8 cellular contexts compared by ENCODE assay signal in genomic region chr18:79200546-79201268, GRCh38.
A peak's percentile ranks its signal among the peaks of the same experiment; 100 is the strongest.
DNase-seq lines count a peak whose midpoint lies in the region; ATAC-seq and TF ChIP-seq lines count a peak whose summit lies in the region.

No MANE protein-coding gene starts in this region.

- CTCF ChIA-PET in OCI-LY7 (lab: Charles Lee; ENCODE audit: unreplicated experiment) = no interaction called here

- no peaks in the 10 kb centered on the region for H3K79me2 ChIP-seq in OCI-LY7 (ENCODE audit: insufficient read depth, low read depth, low read length)

- H2AFZ ChIP-seq in OCI-LY7 (ENCODE audit: low read length) = no peak overlapping the region

- peaks cover 55% of the 10 kb centered on the region for H3K4me1 ChIP-seq in OCI-LY7 (ENCODE audit: insufficient read depth, low read length, poor library complexity, severe bottlenecking)

- POLR2A ChIA-PET in OCI-LY7 (lab: Charles Lee) = no interaction called here

- TF ChIP-seq CTCF in GM20000 (IDR thresholded peaks at IDR 0.05; ENCODE audit: extremely low read depth, missing control alignments) (no peak), OCI-LY7 (conservative IDR thresholded peaks at IDR 0.05; ENCODE audit: low read length) (no peak), mesothelial cell of epicardium (IDR thresholded peaks at IDR 0.05; ENCODE audit: unreplicated experiment) (no peak)

- H3K4me3 Mint-ChIP-seq in mesothelial cell of epicardium = no peak overlapping the region

- no peak overlapping the region for H3K4me3 ChIP-seq in OCI-LY7 (ENCODE audit: low read depth, low read length, poor library complexity, severe bottlenecking)

- intact Hi-C loops in OCI-LY7 (cut with micrococcal nuclease; ENCODE audit: unreplicated experiment) = no loop called here

- H3K27me3 Mint-ChIP-seq in mesothelial cell of epicardium (ENCODE audit: low read depth) = no peaks in the 10 kb centered on the region

- H3K9me3 Mint-ChIP-seq in mesothelial cell of epicardium = peaks cover 7% of the 10 kb centered on the region

- no peaks in the 10 kb centered on the region for H3K9me3 ChIP-seq in OCI-LY7 (ENCODE audit: low read length)

- ATAC-seq in HG02852 (IDR thresholded peaks at IDR 0.05; ENCODE audit: unreplicated experiment) = no peak

- BruUV-seq in OCI-LY7 (replicated peaks; lab: Mats Ljungman, UMichigan) = no TSS peak

- no peaks in the 10 kb centered on the region for H4K20me1 ChIP-seq in OCI-LY7 (ENCODE audit: insufficient read depth, low read length)

- H3K9me2 ChIP-seq in OCI-LY7 (ENCODE audit: insufficient read depth, low read length) = no peaks in the 10 kb centered on the region

- no peak overlapping the region for H3K4me2 ChIP-seq in OCI-LY7 (ENCODE audit: low read length)

- H3K27ac Mint-ChIP-seq in mesothelial cell of epicardium = no peak overlapping the region

- H3K27ac ChIP-seq in OCI-LY7 (ENCODE audit: low read depth, low read length, poor library complexity, severe bottlenecking) = no peak overlapping the region

- H3K4me1 Mint-ChIP-seq in mesothelial cell of epicardium = no peaks in the 10 kb centered on the region

- peaks cover 9% of the 10 kb centered on the region for H3K36me3 Mint-ChIP-seq in mesothelial cell of epicardium

- peaks cover 18% of the 10 kb centered on the region for H3K36me3 ChIP-seq in OCI-LY7 (ENCODE audit: insufficient read depth, low read length)

- DNase-seq in C1 segment of cervical spinal cord (lab: John Stamatoyannopoulos, UW) (peak in 12 of 14 donors; percentile 16 to 91 (median 48)), GM20000 (ENCODE audit: low spot score) (peak; percentile 43), OCI-LY7 (ENCODE audit: low spot score) (peak; percentile 28), ecto neural progenitor cell (ENCODE audit: low spot score) (peak; percentile 89), mesothelial cell of epicardium (ENCODE audit: low spot score in 2 of 2, unreplicated experiment in 2 of 2) (peak; percentile 53 to 76), cerebellum (ENCODE audit: low spot score) (no peak), AG20443 (ENCODE audit: low spot score) (no peak)

Comparison
In these comparisons a context has a peak if more than half of its experiments do, and no peak if none do; other contexts are left out.
1. DNase-seq: peak in C1 segment of cervical spinal cord (12 of 14), GM20000 (single experiment), OCI-LY7 (single experiment), ecto neural progenitor cell (single experiment) and mesothelial cell of epicardium (2 of 2); none in cerebellum (single experiment) and AG20443 (single experiment).